In genomic region chr9:116015855-116016254, GRCh38 we compare ENCODE assay signal across 8 cellular contexts.
"Had no signal": no experiment of that assay in that cellular context is flagged by ENCODE, and none has a peak within 500 bp of the region (broad histone marks: within the 10 kb centered on the region; RNA-seq: fewer than 3 reads in every experiment).

No MANE protein-coding gene starts in this region.

- H3K27ac ChIP-seq: GM23248, HL-60 had no signal

- ATAC-seq: HCT116, HepG2 had no signal

- DNase-seq: GM23248, GOT3, H7, HFFc6 had no signal

- H3K9me3 ChIP-seq: HAP-1 had no signal

- H2AFZ ChIP-seq: GM23248 had no signal

- H3K4me1 ChIP-seq: HAP-1 had no signal

- H3K4me3 ChIP-seq: GM23248, HAP-1 had no signal

- H3K36me3 ChIP-seq: HAP-1 had no signal
